In genomic region chr2:96951125-96951654, GRCh38 we compare ENCODE assay signal across 8 cellular contexts. TPM values are rescaled to one million over a fixed set of nuclear protein-coding genes. Genes with fewer than 3 reads are reported as not detected.
A peak's percentile ranks its signal among the peaks of the same experiment; 100 is the strongest.
DNase-seq lines count a peak whose midpoint lies in the region; ATAC-seq lines count a peak whose summit lies in the region.

No MANE protein-coding gene starts in this region.

- no peaks in the 10 kb centered on the region for H3K36me3 Mint-ChIP-seq in activated CD8-positive, alpha-beta T cell treated with anti-CD3 and anti-CD28 coated beads, Interleukin-2, amount 10 ng/mL, durations not matched to agents 7 days and 5 days (ENCODE audit: low read depth)

- CTCF ChIA-PET in activated CD8-positive, alpha-beta T cell treated with anti-CD3 and anti-CD28 coated beads, Interleukin-2, amount 10 ng/mL, durations not matched to agents 7 days and 5 days (lab: Charles Lee): interaction anchor here (0.8 to 13.3 kb wide), 32 partner anchors 8 to 189 kb away, joined by 3 to 253 read pairs (median 5); partner anchors contain the start of genes ANKRD36, ANKRD39 and CNNM3

- DNase-seq in DMS 273 treated with DMSO at 0.1 percent for 48 hours (lab: John Stamatoyannopoulos, UW) (peak; percentile 17), NCI-H748 treated with DMSO at 0.1 percent for 48 hours (lab: John Stamatoyannopoulos, UW) (peak; percentile 25), medulla oblongata (ENCODE audit: extremely low spot score) (peak; percentile 87)
- peak; percentile 82 for DNase-seq in activated CD8-positive, alpha-beta T cell treated with anti-CD3 and anti-CD28 coated beads, Interleukin-2, amount 10 ng/mL, durations not matched to agents 7 days and 5 days
- DNase-seq in effector CD8-positive, alpha-beta T cell (lab: John Stamatoyannopoulos, UW): peak; percentile 55
- peak; percentile 56 for DNase-seq in stimulated activated CD8-positive, alpha-beta memory T cell treated with anti-CD3 and anti-CD28 coated beads, Interleukin-15, amount 100 ng/mL, for 24 hours (ENCODE audit: low read depth)

- H3K27me3 Mint-ChIP-seq in activated CD8-positive, alpha-beta T cell treated with anti-CD3 and anti-CD28 coated beads, Interleukin-2, amount 10 ng/mL, durations not matched to agents 7 days and 5 days (ENCODE audit: low read depth): peaks cover 3% of the 10 kb centered on the region

- ATAC-seq in HG03108 (IDR thresholded peaks at IDR 0.05; ENCODE audit: unreplicated experiment) (peak; percentile 41), HG03280 (IDR thresholded peaks at IDR 0.05; ENCODE audit: unreplicated experiment) (no peak)
- peak; percentile 93 for ATAC-seq in activated CD8-positive, alpha-beta T cell treated with anti-CD3 and anti-CD28 coated beads, Interleukin-2, amount 10 ng/mL, durations not matched to agents 7 days and 5 days

- H3K4me3 Mint-ChIP-seq in activated CD8-positive, alpha-beta T cell treated with anti-CD3 and anti-CD28 coated beads, Interleukin-2, amount 10 ng/mL, durations not matched to agents 7 days and 5 days: no peak overlapping the region

- no peak overlapping the region for H3K27ac Mint-ChIP-seq in activated CD8-positive, alpha-beta T cell treated with anti-CD3 and anti-CD28 coated beads, Interleukin-2, amount 10 ng/mL, durations not matched to agents 7 days and 5 days

- peaks cover 37% of the 10 kb centered on the region for H3K4me1 Mint-ChIP-seq in activated CD8-positive, alpha-beta T cell treated with anti-CD3 and anti-CD28 coated beads, Interleukin-2, amount 10 ng/mL, durations not matched to agents 7 days and 5 days (ENCODE audit: low read depth)

- POLR2A ChIA-PET in activated CD8-positive, alpha-beta T cell treated with anti-CD3 and anti-CD28 coated beads, Interleukin-2, amount 10 ng/mL, durations not matched to agents 7 days and 5 days (lab: Charles Lee): interaction anchor here (1.2 kb wide), 2 partner anchors 10 to 93 kb away, joined by 4 to 14 read pairs; partner anchors contain the start of gene ANKRD39

- H3K9me3 Mint-ChIP-seq in activated CD8-positive, alpha-beta T cell treated with anti-CD3 and anti-CD28 coated beads, Interleukin-2, amount 10 ng/mL, durations not matched to agents 7 days and 5 days (ENCODE audit: insufficient read depth): no peaks in the 10 kb centered on the region

RNA-seq across cellular contexts. Expression of gene FAM178B, which starts 35.2 kb away (rescaled TPM):
- 1 to 10 TPM in 1 of 2 experiments, under 1 TPM in 1; 0.39 to 1.2 TPM for total RNA-seq in activated CD8-positive, alpha-beta T cell treated with anti-CD3 and anti-CD28 coated beads, Interleukin-2, amount 10 ng/mL, durations not matched to agents 7 days and 5 days

Comparison
In these comparisons a context has a peak if more than half of its experiments do, and no peak if none do; other contexts are left out.
1. DNase-seq: peak in every context shown above with its lines; median percentile 87 in medulla oblongata; 82 in activated CD8-positive, alpha-beta T cell treated with anti-CD3 and anti-CD28 coated beads, Interleukin-2, amount 10 ng/mL, durations not matched to agents 7 days and 5 days; 56 in stimulated activated CD8-positive, alpha-beta memory T cell treated with anti-CD3 and anti-CD28 coated beads, Interleukin-15, amount 100 ng/mL, for 24 hours; 55 in effector CD8-positive, alpha-beta T cell; 25 in NCI-H748 treated with DMSO at 0.1 percent for 48 hours; 17 in DMS 273 treated with DMSO at 0.1 percent for 48 hours.